In genomic region chr22:24565077-24565476, GRCh38 we compare ENCODE assay signal across 17 cellular contexts. TPM values are rescaled to one million over a fixed set of nuclear protein-coding genes. Genes with fewer than 3 reads are reported as not detected.
DNase-seq lines count a peak whose midpoint lies in the region; ATAC-seq and TF ChIP-seq lines count a peak whose summit lies in the region.
"Had no signal": no experiment of that assay in that cellular context is flagged by ENCODE, and none has a peak within 500 bp of the region (broad histone marks: within the 10 kb centered on the region; RNA-seq: fewer than 3 reads in every experiment).

No MANE protein-coding gene starts in this region.

- H3K4me1 ChIP-seq in right cardiac atrium (ENCODE audit: control insufficient read depth, insufficient read depth, low read length), result peaks cover 7% of the 10 kb centered on the region

- H3K27ac Mint-ChIP-seq in activated CD4-positive, alpha-beta memory T cell treated with anti-CD3 and anti-CD28 coated beads for 36 hours, result peak overlapping the region; percentile 43
- H3K27ac Mint-ChIP-seq in activated CD4-positive, alpha-beta memory T cell treated with anti-CD3 and anti-CD28 coated beads, Interleukin-2, amount 10 ng/mL, durations not matched to agents 7 days and 5 days, result no peak overlapping the region
- H3K27ac Mint-ChIP-seq in T-helper 2 cell treated with Interferon-gamma antibody and Interleukin-4, amounts not matched to agents 5 μg/mL and 100 μg/mL, for 36 hours, result no peak overlapping the region

- no peaks in the 10 kb centered on the region for H3K27me3 ChIP-seq in right cardiac atrium (ENCODE audit: control insufficient read depth, insufficient read depth)
- H3K27me3 ChIP-seq: Peyer's patch had no signal

- H3K36me3 Mint-ChIP-seq in activated CD4-positive, alpha-beta memory T cell treated with anti-CD3 and anti-CD28 coated beads for 36 hours, result peaks cover 28% of the 10 kb centered on the region
- peaks cover 54% of the 10 kb centered on the region for H3K36me3 Mint-ChIP-seq in activated CD4-positive, alpha-beta memory T cell treated with anti-CD3 and anti-CD28 coated beads, Interleukin-2, amount 10 ng/mL, durations not matched to agents 7 days and 5 days (ENCODE audit: low read depth)
- peaks cover 33% of the 10 kb centered on the region for H3K36me3 Mint-ChIP-seq in T-helper 2 cell treated with Interferon-gamma antibody and Interleukin-4, amounts not matched to agents 5 μg/mL and 100 μg/mL, for 36 hours (ENCODE audit: low read depth)

- no peak for TF ChIP-seq CTCF in GM10248 (IDR thresholded peaks at IDR 0.05; ENCODE audit: control extremely low read depth, extremely low read depth, low read depth, missing control alignments)

- no peak overlapping the region for H3K4me3 Mint-ChIP-seq in activated CD4-positive, alpha-beta memory T cell treated with anti-CD3 and anti-CD28 coated beads for 36 hours
- H3K4me3 Mint-ChIP-seq in activated CD4-positive, alpha-beta memory T cell treated with anti-CD3 and anti-CD28 coated beads, Interleukin-2, amount 10 ng/mL, durations not matched to agents 7 days and 5 days, result no peak overlapping the region
- H3K4me3 Mint-ChIP-seq in T-helper 2 cell treated with Interferon-gamma antibody and Interleukin-4, amounts not matched to agents 5 μg/mL and 100 μg/mL, for 36 hours, result no peak overlapping the region

- no peaks in the 10 kb centered on the region for H3K9me3 ChIP-seq in right cardiac atrium (ENCODE audit: control insufficient read depth, low read length)
- H3K9me3 ChIP-seq: Caco-2, Peyer's patch had no signal

- H3K27ac ChIP-seq in right cardiac atrium (ENCODE audit: low read length), result peak overlapping the region; percentile 33

- no peaks in the 10 kb centered on the region for H3K27me3 Mint-ChIP-seq in activated CD4-positive, alpha-beta memory T cell treated with anti-CD3 and anti-CD28 coated beads for 36 hours
- H3K27me3 Mint-ChIP-seq in activated CD4-positive, alpha-beta memory T cell treated with anti-CD3 and anti-CD28 coated beads, Interleukin-2, amount 10 ng/mL, durations not matched to agents 7 days and 5 days, result no peaks in the 10 kb centered on the region
- no peaks in the 10 kb centered on the region for H3K27me3 Mint-ChIP-seq in T-helper 2 cell treated with Interferon-gamma antibody and Interleukin-4, amounts not matched to agents 5 μg/mL and 100 μg/mL, for 36 hours (ENCODE audit: low read depth)

- no peak for ATAC-seq in right cardiac atrium
- no peak for ATAC-seq in left ventricle myocardium superior
- ATAC-seq in left lobe of liver, result peak; percentile 52

- no peaks in the 10 kb centered on the region for H3K9me3 Mint-ChIP-seq in activated CD4-positive, alpha-beta memory T cell treated with anti-CD3 and anti-CD28 coated beads for 36 hours
- H3K9me3 Mint-ChIP-seq in activated CD4-positive, alpha-beta memory T cell treated with anti-CD3 and anti-CD28 coated beads, Interleukin-2, amount 10 ng/mL, durations not matched to agents 7 days and 5 days, result no peaks in the 10 kb centered on the region
- no peaks in the 10 kb centered on the region for H3K9me3 Mint-ChIP-seq in T-helper 2 cell treated with Interferon-gamma antibody and Interleukin-4, amounts not matched to agents 5 μg/mL and 100 μg/mL, for 36 hours

- CTCF ChIA-PET in activated CD4-positive, alpha-beta memory T cell treated with anti-CD3 and anti-CD28 coated beads for 36 hours (lab: Charles Lee), result no interaction called here
- CTCF ChIA-PET in activated CD4-positive, alpha-beta memory T cell treated with anti-CD3 and anti-CD28 coated beads, Interleukin-2, amount 10 ng/mL, durations not matched to agents 7 days and 5 days (lab: Charles Lee), result no interaction called here
- CTCF ChIA-PET in GM10248 (lab: Yijun Ruan, JAX), result interaction anchor here (1.1 to 1.5 kb wide), 3 partner anchors 9 to 21 kb away, joined by 3 read pairs; partner anchors contain the start of gene SNRPD3

- no peak overlapping the region for H3K4me3 ChIP-seq in right cardiac atrium (ENCODE audit: low read length)
- H3K4me3 ChIP-seq: Peyer's patch had no signal

- POLR2A ChIA-PET in activated CD4-positive, alpha-beta memory T cell treated with anti-CD3 and anti-CD28 coated beads for 36 hours (lab: Charles Lee), result interaction anchor here (0.9 kb wide), 1 partner anchor 12 kb away, joined by 3 read pairs; no protein-coding TSS in a partner anchor
- POLR2A ChIA-PET in activated CD4-positive, alpha-beta memory T cell treated with anti-CD3 and anti-CD28 coated beads, Interleukin-2, amount 10 ng/mL, durations not matched to agents 7 days and 5 days (lab: Charles Lee), result no interaction called here
- POLR2A ChIA-PET in GM10248 (lab: Yijun Ruan, JAX), result no interaction called here

- H3K4me1 Mint-ChIP-seq in activated CD4-positive, alpha-beta memory T cell treated with anti-CD3 and anti-CD28 coated beads for 36 hours (ENCODE audit: low read depth), result peaks cover 42% of the 10 kb centered on the region
- peaks cover 26% of the 10 kb centered on the region for H3K4me1 Mint-ChIP-seq in activated CD4-positive, alpha-beta memory T cell treated with anti-CD3 and anti-CD28 coated beads, Interleukin-2, amount 10 ng/mL, durations not matched to agents 7 days and 5 days
- H3K4me1 Mint-ChIP-seq in T-helper 2 cell treated with Interferon-gamma antibody and Interleukin-4, amounts not matched to agents 5 μg/mL and 100 μg/mL, for 36 hours (ENCODE audit: low read depth), result peaks cover 18% of the 10 kb centered on the region

- intact Hi-C loops in activated CD4-positive, alpha-beta memory T cell treated with anti-CD3 and anti-CD28 coated beads for 36 hours (cut with micrococcal nuclease), result no loop called here
- intact Hi-C loops in right cardiac atrium (cut with DNase I) (no loop called here), left ventricle myocardium superior (cut with micrococcal nuclease) (no loop called here)

- DNase-seq in activated CD4-positive, alpha-beta memory T cell treated with anti-CD3 and anti-CD28 coated beads for 36 hours, result no peak
- DNase-seq in activated CD4-positive, alpha-beta memory T cell treated with anti-CD3 and anti-CD28 coated beads, Interleukin-2, amount 10 ng/mL, durations not matched to agents 7 days and 5 days, result no peak
- DNase-seq in right cardiac atrium, result no peak
- DNase-seq in left ventricle myocardium superior, result no peak
- DNase-seq in left lobe of liver (ENCODE audit: low spot score), result no peak
- no peak for DNase-seq in GM10248 (ENCODE audit: extremely low spot score)
- DNase-seq in cerebellar cortex (ENCODE audit: low spot score), result no peak
- no peak for DNase-seq in T-helper 2 cell treated with Interferon-gamma antibody and Interleukin-4, amounts not matched to agents 5 μg/mL and 100 μg/mL, for 36 hours (ENCODE audit: low spot score)
- DNase-seq: C1 segment of cervical spinal cord, Caco-2, DMS53, H7, Karpas-422, NCI-H187 treated with DMSO at 0.1 percent for 48 hours, NCI-H2171 treated with DMSO at 0.1 percent for 48 hours, NCI-H510A, Peyer's patch had no signal

- 81% methylated on average over 2 of the region's 2 CpGs for WGBS in right cardiac atrium

RNA-seq across cellular contexts. Expression of gene SNRPD3, which starts 9.3 kb away (rescaled TPM):
- total RNA-seq in activated CD4-positive, alpha-beta memory T cell treated with anti-CD3 and anti-CD28 coated beads for 36 hours, result 100 to 1,000 TPM; 131 TPM
- 10 to 100 TPM; 87.1 to 93.5 TPM for total RNA-seq in activated CD4-positive, alpha-beta memory T cell treated with anti-CD3 and anti-CD28 coated beads, Interleukin-2, amount 10 ng/mL, durations not matched to agents 7 days and 5 days
- total RNA-seq in right cardiac atrium, result 10 to 100 TPM; 63.4 to 73.4 (median 67.7) TPM
- 109 TPM for polyA plus RNA-seq in right cardiac atrium
- total RNA-seq in left ventricle myocardium superior, result 73.7 TPM
- 37.7 TPM for total RNA-seq in left lobe of liver

RNA-seq across cellular contexts. Expression of gene GUCD1, which starts 10.1 kb away (rescaled TPM):
- 10 to 100 TPM; 94.2 to 99.5 TPM for total RNA-seq in activated CD4-positive, alpha-beta memory T cell treated with anti-CD3 and anti-CD28 coated beads for 36 hours
- total RNA-seq in activated CD4-positive, alpha-beta memory T cell treated with anti-CD3 and anti-CD28 coated beads, Interleukin-2, amount 10 ng/mL, durations not matched to agents 7 days and 5 days, result 100 to 1,000 TPM; 115 to 118 TPM
- total RNA-seq in right cardiac atrium, result 100 to 1,000 TPM; 124 to 144 (median 135) TPM
- 161 TPM for polyA plus RNA-seq in right cardiac atrium
- total RNA-seq in left ventricle myocardium superior, result 275 TPM
- total RNA-seq in left lobe of liver, result 192 TPM

RNA-seq across cellular contexts. Expression of gene LRRC75B, which starts 27.8 kb away (rescaled TPM):
- total RNA-seq in activated CD4-positive, alpha-beta memory T cell treated with anti-CD3 and anti-CD28 coated beads for 36 hours, result 1 to 10 TPM; 1.1 to 1.2 TPM
- total RNA-seq in activated CD4-positive, alpha-beta memory T cell treated with anti-CD3 and anti-CD28 coated beads, Interleukin-2, amount 10 ng/mL, durations not matched to agents 7 days and 5 days, result 1 to 10 TPM in 1 of 2 experiments, under 1 TPM in 1; 0.93 to 2.1 TPM
- 1 to 10 TPM; 5.1 to 7.3 (median 5.9) TPM for total RNA-seq in right cardiac atrium
- 6.1 TPM for polyA plus RNA-seq in right cardiac atrium
- 6.9 TPM for total RNA-seq in left ventricle myocardium superior
- total RNA-seq in left lobe of liver, result 37.7 TPM

RNA-seq across cellular contexts. Expression of gene GGT1, which starts 37.9 kb away (rescaled TPM):
- total RNA-seq in activated CD4-positive, alpha-beta memory T cell treated with anti-CD3 and anti-CD28 coated beads for 36 hours, result 10 to 100 TPM; 39.5 to 41.5 TPM
- total RNA-seq in activated CD4-positive, alpha-beta memory T cell treated with anti-CD3 and anti-CD28 coated beads, Interleukin-2, amount 10 ng/mL, durations not matched to agents 7 days and 5 days, result 10 to 100 TPM; 64.6 to 68.4 TPM
- total RNA-seq in right cardiac atrium (1 to 10 TPM; 4.1 to 7.2 (median 5.9) TPM), left ventricle myocardium superior (1.2 TPM), left lobe of liver (166 TPM)
- 3.7 TPM for polyA plus RNA-seq in right cardiac atrium
